ENCODE assay signal across 15 cellular contexts in the genomic region with DNA sequence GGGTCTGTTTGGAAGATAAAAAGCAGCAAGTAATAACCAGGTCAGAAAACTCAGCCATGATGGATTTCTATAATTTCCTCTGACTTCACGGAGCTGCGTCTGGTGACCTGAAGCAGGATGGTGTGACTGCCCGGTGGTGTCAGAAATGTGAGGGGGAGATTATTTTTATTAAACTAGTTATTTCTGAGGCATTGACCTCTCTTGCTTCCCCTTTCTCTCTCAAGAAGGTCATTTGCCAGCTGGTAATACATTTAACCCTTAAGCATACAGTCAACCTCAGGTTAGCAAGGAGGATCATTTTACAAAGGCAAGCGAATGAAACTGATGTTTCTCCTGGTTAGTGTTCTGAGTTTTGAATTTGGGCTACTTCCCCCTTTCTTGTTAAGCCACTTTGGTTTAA.
DNase-seq lines count a peak whose midpoint lies in the region; ATAC-seq and TF ChIP-seq lines count a peak whose summit lies in the region.
"Had no signal": no experiment of that assay in that cellular context is flagged by ENCODE, and none has a peak within 500 bp of the region (broad histone marks: within the 10 kb centered on the region; RNA-seq: fewer than 3 reads in every experiment).

No MANE protein-coding gene starts in this region.

- DNase-seq in NCI-H2227 (lab: John Stamatoyannopoulos, UW; ENCODE audit: unreplicated experiment): peak; percentile 35
- no peak for DNase-seq in hypothalamus (lab: John Stamatoyannopoulos, UW)
- DNase-seq in CD14-positive monocyte (ENCODE audit: low spot score): no peak
- DNase-seq: ACHN; BE2C; Calu3; CD8-positive, alpha-beta T cell; DMS79 treated with DMSO at 0.1 percent for 48 hours; GF-D8; H9 had no signal

- no peak overlapping the region for H2AFZ ChIP-seq in SU-DHL-6 (ENCODE audit: low read depth, low read length, severe bottlenecking)

- peak; percentile 51 for ATAC-seq in stimulated activated memory B cell treated with anti-CD40 and anti-IgM and Interleukin-4, amounts not matched to agents 10 μg/mL and 1 μg/mL and 100 μg/mL, for 72 hours
- no peak for ATAC-seq in HG03175 (IDR thresholded peaks at IDR 0.05; ENCODE audit: unreplicated experiment)
- ATAC-seq: CD8-positive, alpha-beta T cell had no signal

- intact Hi-C loops in CD14-positive monocyte (cut with micrococcal nuclease): no loop called here

- H3K4me3 Mint-ChIP-seq in stimulated activated memory B cell treated with anti-CD40 and anti-IgM and Interleukin-4, amounts not matched to agents 10 μg/mL and 1 μg/mL and 100 μg/mL, for 72 hours: no peak overlapping the region
- H3K4me3 Mint-ChIP-seq in CD14-positive monocyte: no peak overlapping the region
- H3K4me3 Mint-ChIP-seq: CD8-positive, alpha-beta T cell; H9 had no signal

- no peak overlapping the region for H3K9ac ChIP-seq in BLaER1 treated with 17β-estradiol and CSF1 and Interleukin-3, amounts not matched to agents 10 nM and 100 nM
- H3K9ac ChIP-seq in SU-DHL-6 (ENCODE audit: low read length): no peak overlapping the region

- TF ChIP-seq CTCF in SU-DHL-6 (IDR thresholded peaks at IDR 0.05; ENCODE audit: insufficient read depth, low read length, poor library complexity, severe bottlenecking) (no peak), CD14-positive monocyte (IDR thresholded peaks at IDR 0.05) (no peak)

- H3K27ac Mint-ChIP-seq in stimulated activated memory B cell treated with anti-CD40 and anti-IgM and Interleukin-4, amounts not matched to agents 10 μg/mL and 1 μg/mL and 100 μg/mL, for 72 hours: no peak overlapping the region
- H3K27ac Mint-ChIP-seq in CD14-positive monocyte: no peak overlapping the region
- H3K27ac Mint-ChIP-seq: CD8-positive, alpha-beta T cell; H9 had no signal

- peaks cover 29 to 38% (median 35%) of the 10 kb centered on the region in 10 experiments for H3K4me1 ChIP-seq in BLaER1 treated with 17β-estradiol and CSF1 and Interleukin-3, amounts not matched to agents 10 nM and 100 nM
- H3K4me1 ChIP-seq: BE2C had no signal

- H3K4me3 ChIP-seq in BLaER1 treated with 17β-estradiol and CSF1 and Interleukin-3, amounts not matched to agents 10 nM and 100 nM: no peak overlapping the region
- H3K4me3 ChIP-seq in SU-DHL-6 (ENCODE audit: insufficient read depth, low read length, poor library complexity, severe bottlenecking): no peak overlapping the region

- no peaks in the 10 kb centered on the region for H3K36me3 Mint-ChIP-seq in stimulated activated memory B cell treated with anti-CD40 and anti-IgM and Interleukin-4, amounts not matched to agents 10 μg/mL and 1 μg/mL and 100 μg/mL, for 72 hours
- no peaks in the 10 kb centered on the region for H3K36me3 Mint-ChIP-seq in CD14-positive monocyte
- H3K36me3 Mint-ChIP-seq: CD8-positive, alpha-beta T cell had no signal

- peak overlapping the region in 5 of 11 experiments; percentile 29 to 60 (median 41); a peak in 3 of 22 replicates for H3K27ac ChIP-seq in BLaER1 treated with 17β-estradiol and CSF1 and Interleukin-3, amounts not matched to agents 10 nM and 100 nM
- 0 out of 2 replicates have a peak overlapping the region, but pooled peaks have one; percentile 0 for H3K27ac ChIP-seq in SU-DHL-6 (ENCODE audit: low read depth, low read length)
- H3K27ac ChIP-seq: HL-60 had no signal

- peak overlapping the region; percentile 63 to 80 (median 76) for H3K4me2 ChIP-seq in BLaER1 treated with 17β-estradiol and CSF1 and Interleukin-3, amounts not matched to agents 10 nM and 100 nM
- H3K4me2 ChIP-seq in SU-DHL-6 (ENCODE audit: low read depth, low read length, poor library complexity, severe bottlenecking): peak overlapping the region; percentile 11

- H3K36me3 ChIP-seq in BLaER1 treated with 17β-estradiol and CSF1 and Interleukin-3, amounts not matched to agents 10 nM and 100 nM: no peaks in the 10 kb centered on the region
- no peaks in the 10 kb centered on the region for H3K36me3 ChIP-seq in SU-DHL-6 (ENCODE audit: low read length)
- H3K36me3 ChIP-seq: BE2C had no signal

- H4K20me1 ChIP-seq in BLaER1 treated with 17β-estradiol and CSF1 and Interleukin-3, amounts not matched to agents 10 nM and 100 nM: no peaks in the 10 kb centered on the region
- no peaks in the 10 kb centered on the region for H4K20me1 ChIP-seq in SU-DHL-6 (ENCODE audit: low read depth, low read length)

- no peaks in the 10 kb centered on the region for H3F3A ChIP-seq in SU-DHL-6 (ENCODE audit: insufficient read depth)

- no peaks in the 10 kb centered on the region for H3K9me3 Mint-ChIP-seq in stimulated activated memory B cell treated with anti-CD40 and anti-IgM and Interleukin-4, amounts not matched to agents 10 μg/mL and 1 μg/mL and 100 μg/mL, for 72 hours
- peaks cover 0 to 6% (median 0%) of the 10 kb centered on the region in 7 donors for H3K9me3 Mint-ChIP-seq in CD14-positive monocyte
- H3K9me3 Mint-ChIP-seq: CD8-positive, alpha-beta T cell; H9 had no signal

- H3K9me2 ChIP-seq in SU-DHL-6 (replicated peaks; ENCODE audit: insufficient read depth, low read length): no peaks in the 10 kb centered on the region

- H3K9me3 ChIP-seq in BLaER1 treated with 17β-estradiol and CSF1 and Interleukin-3, amounts not matched to agents 10 nM and 100 nM (replicated peaks in 1 of 11): peaks cover 11 to 26% (median 20%) of the 10 kb centered on the region in 11 experiments
- no peaks in the 10 kb centered on the region for H3K9me3 ChIP-seq in SU-DHL-6 (ENCODE audit: insufficient read depth, low read length)
- H3K9me3 ChIP-seq: BE2C had no signal

- H3K27me3 ChIP-seq in BLaER1 treated with 17β-estradiol and CSF1 and Interleukin-3, amounts not matched to agents 10 nM and 100 nM: no peaks in the 10 kb centered on the region
- H3K27me3 ChIP-seq in SU-DHL-6 (ENCODE audit: low read length): no peaks in the 10 kb centered on the region
- H3K27me3 ChIP-seq: BE2C had no signal

- peaks cover 23% of the 10 kb centered on the region for H3K27me3 Mint-ChIP-seq in stimulated activated memory B cell treated with anti-CD40 and anti-IgM and Interleukin-4, amounts not matched to agents 10 μg/mL and 1 μg/mL and 100 μg/mL, for 72 hours
- peaks cover 0 to 2% (median 0%) of the 10 kb centered on the region in 3 donors for H3K27me3 Mint-ChIP-seq in CD14-positive monocyte (ENCODE audit: low read depth in 3 of 3)

- H3K79me2 ChIP-seq in SU-DHL-6 (ENCODE audit: insufficient read depth, low read length): no peaks in the 10 kb centered on the region

- peaks cover 17% of the 10 kb centered on the region for H3K4me1 Mint-ChIP-seq in stimulated activated memory B cell treated with anti-CD40 and anti-IgM and Interleukin-4, amounts not matched to agents 10 μg/mL and 1 μg/mL and 100 μg/mL, for 72 hours
- peaks cover 7% of the 10 kb centered on the region for H3K4me1 Mint-ChIP-seq in CD14-positive monocyte
- H3K4me1 Mint-ChIP-seq: H9 had no signal
